ENCODE assay signal across 8 cellular contexts in genomic region chr4:26857278-26858034, GRCh38. TPM values are rescaled to one million over a fixed set of nuclear protein-coding genes. Genes with fewer than 3 reads are reported as not detected.
DNase-seq lines count a peak whose midpoint lies in the region; ATAC-seq and TF ChIP-seq lines count a peak whose summit lies in the region.

No MANE protein-coding gene starts in this region.

- no peak for TF ChIP-seq CTCF in IMR-90 (conservative IDR thresholded peaks at IDR 0.05; ENCODE audit: low read depth, low read length)

- H3K23ac ChIP-seq in IMR-90 (ENCODE audit: low read depth, low read length): peak overlapping the region; percentile 95

- no TSS peak for BruUV-seq in IMR-90 (replicated peaks; lab: Mats Ljungman, UMichigan)

- H3K9ac ChIP-seq in IMR-90 (ENCODE audit: low read depth, low read length) (peak overlapping the region; percentile 78), muscle layer of colon (ENCODE audit: low read length) (peak overlapping the region; percentile 75)

- TF ChIP-seq POLR2A in IMR-90 (IDR thresholded peaks at IDR 0.05; ENCODE audit: low read depth, low read length): no peak

- peak overlapping the region; percentile 89 for H3K4ac ChIP-seq in IMR-90 (ENCODE audit: low read depth, low read length)

- H3K56ac ChIP-seq in IMR-90 (ENCODE audit: extremely low read depth, insufficient read depth, low read length): peak overlapping the region; percentile 53

- dilution Hi-C loops in IMR-90 (cut with HindIII; ENCODE audit: low sequenced_read_pairs, unreplicated experiment): no loop called here

- TF ChIP-seq RAD21 in IMR-90 (IDR thresholded peaks at IDR 0.05; ENCODE audit: low read length): no peak

- 0% methylated on average over 26 of the region's 65 CpGs; no CpG with 5 or more reads in 1 of the 2 experiments for WGBS in IMR-90 (ENCODE audit: extremely low coverage in 2 of 2, insufficient read length in 1 of 2), 2 experiments
- 1% methylated on average over 52 to 65 of the region's 65 CpGs for WGBS in esophagus, 2 donors

- H3K4me1 Mint-ChIP-seq in activated T-cell treated with anti-CD3 and anti-CD28 coated beads, Interleukin-2, amount 50 U/mL, for 24 hours (ENCODE audit: low read depth): peaks cover 34% of the 10 kb centered on the region

- in situ Hi-C loops in IMR-90 (cut with MboI; ENCODE audit: low sequenced_read_pairs): loop anchor here (25.0 kb wide), 1 partner anchor 520 kb away; no protein-coding TSS in a partner anchor

- H3K79me1 ChIP-seq in IMR-90 (ENCODE audit: low read depth in 1 of 2, low read length in 2 of 2): peaks cover 4 to 18% of the 10 kb centered on the region in 2 experiments; a peak in 2 of 4 replicates

- DNase-seq in DMS153 treated with DMSO at 0.1 percent for 48 hours (lab: John Stamatoyannopoulos, UW; ENCODE audit: unreplicated experiment): peak; percentile 43
- DNase-seq in IMR-90: peak; percentile 84
- peak; percentile 88 for DNase-seq in OCI-M1 (lab: John Stamatoyannopoulos, UW)
- peak; percentile 95 for DNase-seq in activated T-cell treated with anti-CD3 and anti-CD28 coated beads, Interleukin-2, amount 50 U/mL, for 24 hours
- peak; percentile 93 for DNase-seq in stimulated activated CD8-positive, alpha-beta memory T cell treated with anti-CD3 and anti-CD28 coated beads, Interleukin-4, amount 100 ng/mL, for 48 hours

- peak overlapping the region; percentile 93 for H3K27ac Mint-ChIP-seq in activated T-cell treated with anti-CD3 and anti-CD28 coated beads, Interleukin-2, amount 50 U/mL, for 24 hours

- peak overlapping the region; percentile 95 for H3K18ac ChIP-seq in IMR-90 (ENCODE audit: low read depth, low read length)

- peak overlapping the region; percentile 95 for H2AFZ ChIP-seq in IMR-90 (replicated peaks; ENCODE audit: low read length, poor library complexity)

- peak overlapping the region; percentile 49 to 95 for H4K8ac ChIP-seq in IMR-90 (ENCODE audit: low read depth in 2 of 2, low read length in 2 of 2)

- intact Hi-C loops in IMR-90 (cut with micrococcal nuclease): no loop called here

- H3K4me2 ChIP-seq in IMR-90 (ENCODE audit: low read depth, low read length): peak overlapping the region; percentile 96

- peaks cover 4% of the 10 kb centered on the region for H4K20me1 ChIP-seq in IMR-90 (ENCODE audit: insufficient read depth, low read length)

- H3K36me3 Mint-ChIP-seq in activated T-cell treated with anti-CD3 and anti-CD28 coated beads, Interleukin-2, amount 50 U/mL, for 24 hours (ENCODE audit: low read depth): peaks cover 21% of the 10 kb centered on the region

- peak overlapping the region; percentile 5 for H2AK5ac ChIP-seq in IMR-90 (ENCODE audit: low read depth, low read length)

- ATAC-seq in GM21529 (IDR thresholded peaks at IDR 0.05; ENCODE audit: unreplicated experiment): peak; percentile 49
- peak; percentile 63 for ATAC-seq in IMR-90 (ENCODE audit: low read depth)

- peak overlapping the region; percentile 76 for H2BK120ac ChIP-seq in IMR-90 (ENCODE audit: low read depth, low read length)

- H3K4me1 ChIP-seq in IMR-90 (ENCODE audit: control insufficient read depth, insufficient read depth, low read length): peaks cover 8% of the 10 kb centered on the region; the same call in 1 of the 2 replicates
- peaks cover 0 to 2% of the 10 kb centered on the region in 2 donors for H3K4me1 ChIP-seq in esophagus (ENCODE audit: control insufficient read depth in 2 of 2, insufficient read depth in 2 of 2, low read length in 1 of 2)
- H3K4me1 ChIP-seq in muscle layer of colon (ENCODE audit: insufficient read depth, low read length): peaks cover 21% of the 10 kb centered on the region

- POLR2A ChIA-PET in IMR-90 (lab: Charles Lee; ENCODE audit: unreplicated experiment): interaction anchor here (0.6 kb wide), 1 partner anchor 152 kb away, joined by 3 read pairs; no protein-coding TSS in a partner anchor

- H3K27me3 ChIP-seq in IMR-90 (ENCODE audit: control insufficient read depth, insufficient read depth, low read length) (no peaks in the 10 kb centered on the region), esophagus (ENCODE audit: control insufficient read depth in 1 of 2, insufficient read depth in 2 of 2, low read length in 2 of 2) (no peaks in the 10 kb centered on the region), muscle layer of colon (ENCODE audit: control insufficient read depth in 1 of 2, insufficient read depth in 2 of 2, low read length in 2 of 2) (no peaks in the 10 kb centered on the region)

- H2BK5ac ChIP-seq in IMR-90 (ENCODE audit: low read depth, low read length, poor library complexity, severe bottlenecking): peak overlapping the region; percentile 54

- CTCF ChIA-PET in IMR-90 (lab: Yijun Ruan, JAX): interaction anchor here (0.6 kb wide), 1 partner anchor 1071 kb away, joined by 3 read pairs; no protein-coding TSS in a partner anchor

- peak overlapping the region; percentile 76 for H2AK9ac ChIP-seq in IMR-90 (replicated peaks; ENCODE audit: low read depth, low read length, poor library complexity)

- H3K36me3 ChIP-seq in IMR-90 (ENCODE audit: control insufficient read depth, insufficient read depth, low read length): no peaks in the 10 kb centered on the region
- no peaks in the 10 kb centered on the region for H3K36me3 ChIP-seq in esophagus (ENCODE audit: control insufficient read depth in 2 of 2, insufficient read depth in 2 of 2, low read length in 1 of 2)
- no peaks in the 10 kb centered on the region for H3K36me3 ChIP-seq in muscle layer of colon (ENCODE audit: insufficient read depth, low read length)

- H3K27me3 Mint-ChIP-seq in activated T-cell treated with anti-CD3 and anti-CD28 coated beads, Interleukin-2, amount 50 U/mL, for 24 hours: no peaks in the 10 kb centered on the region

- H3K4me3 ChIP-seq in IMR-90 (ENCODE audit: insufficient read depth, low read depth, low read length): peak overlapping the region; percentile 93
- H3K4me3 ChIP-seq in esophagus (ENCODE audit: low read depth in 1 of 2, low read length in 2 of 2): peak overlapping the region; percentile 58 to 66
- H3K4me3 ChIP-seq in muscle layer of colon (ENCODE audit: low read depth in 1 of 2, low read length in 2 of 2): peak overlapping the region; percentile 79 to 89

- peak overlapping the region; percentile 90 for H3K4me3 Mint-ChIP-seq in activated T-cell treated with anti-CD3 and anti-CD28 coated beads, Interleukin-2, amount 50 U/mL, for 24 hours

- H3K9me1 ChIP-seq in IMR-90 (ENCODE audit: insufficient read depth, low read length): peaks cover 3% of the 10 kb centered on the region; the same call in 1 of the 2 replicates

- H4K5ac ChIP-seq in IMR-90 (ENCODE audit: low read depth, low read length): peak overlapping the region; percentile 96

- peak overlapping the region; percentile 73 for H3K14ac ChIP-seq in IMR-90 (replicated peaks; ENCODE audit: low read depth, low read length)

- H2BK20ac ChIP-seq in IMR-90 (ENCODE audit: low read depth, low read length): peak overlapping the region; percentile 58

- H2BK15ac ChIP-seq in IMR-90 (ENCODE audit: low read depth, low read length): peak overlapping the region; percentile 65; the same call in 2 of the 3 replicates

- H3K9me3 ChIP-seq in IMR-90 (ENCODE audit: control insufficient read depth, insufficient read depth, low read length) (no peaks in the 10 kb centered on the region), esophagus (ENCODE audit: control insufficient read depth in 2 of 2, insufficient read depth in 1 of 2, low read depth in 1 of 2, low read length in 1 of 2) (no peaks in the 10 kb centered on the region), muscle layer of colon (ENCODE audit: low read length) (no peaks in the 10 kb centered on the region)

- H4K91ac ChIP-seq in IMR-90 (ENCODE audit: insufficient read depth, low read depth, low read length): peak overlapping the region; percentile 72

- H3K27ac ChIP-seq in IMR-90 (ENCODE audit: insufficient read depth, low read length) (peak overlapping the region; percentile 60), esophagus (ENCODE audit: low read depth in 2 of 2, low read length in 1 of 2) (peak overlapping the region; percentile 86), muscle layer of colon (ENCODE audit: low read depth, low read length) (peak overlapping the region; percentile 84)

- no peaks in the 10 kb centered on the region for H3K9me3 Mint-ChIP-seq in activated T-cell treated with anti-CD3 and anti-CD28 coated beads, Interleukin-2, amount 50 U/mL, for 24 hours

TF ChIP-seq in IMR-90, 13 proteins besides CTCF, POLR2A, EP300 and RAD21:
- TF ChIP-seq MAZ (IDR thresholded peaks at IDR 0.05; ENCODE audit: borderline replicate concordance, low read depth, low read length) (peak; percentile 75; the same call in 1 of the 2 replicates), SMC3 (IDR thresholded peaks at IDR 0.05; ENCODE audit: low read depth, low read length) (no peak), CEBPB (IDR thresholded peaks at IDR 0.05; ENCODE audit: low read depth, low read length) (peak; percentile 21; the same call in 1 of the 2 replicates), MXI1 (IDR thresholded peaks at IDR 0.05; ENCODE audit: borderline replicate concordance, low read depth, low read length) (0 out of 2 replicates have a peak, but pooled peaks have one; percentile 59)

RNA-seq across cellular contexts. Expression of gene STIM2, which starts 3.2 kb away (rescaled TPM):
- 24.2 and 27.6 TPM in 2 replicates for total RNA-seq in IMR-90 (2012; rRNA removed)
- 16.1 and 21.7 TPM in 2 replicates for polyA plus RNA-seq in IMR-90 (2012; rRNA removed)
- 6.4 and 16.5 TPM in 2 replicates for polyA plus RNA-seq in IMR-90 (2012; cell fraction: cytosol; rRNA removed)
- polyA plus RNA-seq in IMR-90 (2012; cell fraction: nucleus; rRNA removed; ENCODE audit: low replicate concordance): 39.6 and 54.6 TPM in 2 replicates
- 1 to 10 TPM; 3.4 to 5.1 TPM for polyA plus RNA-seq in esophagus

Comparison
In these comparisons a context has a peak if more than half of its experiments do, and no peak if none do; other contexts are left out.
1. Peak in every context shown above with its lines: DNase-seq, ATAC-seq, H3K4me3 ChIP-seq and H3K27ac ChIP-seq.
2. DNase-seq: peak in every context shown above with its lines; median percentile 95 in activated T-cell treated with anti-CD3 and anti-CD28 coated beads, Interleukin-2, amount 50 U/mL, for 24 hours; 93 in stimulated activated CD8-positive, alpha-beta memory T cell treated with anti-CD3 and anti-CD28 coated beads, Interleukin-4, amount 100 ng/mL, for 48 hours; 88 in OCI-M1; 84 in IMR-90; 43 in DMS153 treated with DMSO at 0.1 percent for 48 hours.